Comparison of ENCODE assay signal across 1 cellular context in genomic region chr11:68374531-68374930, GRCh38.
TF ChIP-seq lines count a peak whose summit lies in the region.

No MANE protein-coding gene starts in this region.

TF ChIP-seq in H1, 55 proteins besides CTCF, POLR2A, EP300 and RAD21 (continued from another document):
- no peak for TF ChIP-seq SP4 (IDR thresholded peaks at IDR 0.05; ENCODE audit: low read length)
- TF ChIP-seq ATF2 (IDR thresholded peaks at IDR 0.05; ENCODE audit: low read length): no peak
- TF ChIP-seq KDM5A (IDR thresholded peaks at IDR 0.05; ENCODE audit: low read length): no peak
- no peak for TF ChIP-seq SP1 (IDR thresholded peaks at IDR 0.05; ENCODE audit: low read depth, low read length)
- no peak for TF ChIP-seq KDM1A (IDR thresholded peaks at IDR 0.05; ENCODE audit: borderline replicate concordance, low read length)
- TF ChIP-seq SIN3A (conservative IDR thresholded peaks at IDR 0.05 in 1 of 2, IDR thresholded peaks at IDR 0.05 in 1 of 2; ENCODE audit: low read depth in 1 of 2, low read length in 2 of 2): no peak
- TF ChIP-seq ATF3 (IDR thresholded peaks at IDR 0.05; ENCODE audit: insufficient read depth, low read depth, low read length): no peak
- TF ChIP-seq TAF1 (IDR thresholded peaks at IDR 0.05; ENCODE audit: low read depth, low read length): no peak
- no peak for TF ChIP-seq GTF2F1 (IDR thresholded peaks at IDR 0.05; ENCODE audit: borderline replicate concordance, low read depth, low read length)
- no peak for TF ChIP-seq E2F6 (IDR thresholded peaks at IDR 0.05)
- no peak for TF ChIP-seq MAX (IDR thresholded peaks at IDR 0.05)
- TF ChIP-seq POU5F1 (IDR thresholded peaks at IDR 0.05; ENCODE audit: low read depth, low read length): no peak
- TF ChIP-seq CHD2 (IDR thresholded peaks at IDR 0.05; ENCODE audit: low read length): no peak
